ENCODE assay signal across 17 cellular contexts in the genomic region with DNA sequence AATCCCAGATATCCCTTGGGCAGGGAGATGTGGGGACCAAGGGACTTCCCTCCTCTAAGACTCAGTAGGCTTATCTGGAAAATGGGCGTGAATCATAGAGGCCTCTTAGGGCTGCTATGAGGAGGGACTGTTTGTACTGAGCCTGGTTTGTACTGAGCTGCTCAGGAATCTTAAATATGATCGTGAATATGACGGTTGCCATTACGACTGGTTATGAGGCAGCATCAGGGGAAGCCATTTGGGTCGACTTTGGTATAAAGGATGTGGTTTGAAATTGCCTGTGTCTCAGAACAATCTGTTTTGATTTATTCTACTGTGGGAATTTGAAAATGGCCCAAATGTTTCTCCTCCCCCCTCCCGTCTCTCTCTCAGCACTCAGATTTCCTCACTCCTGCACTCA. TPM values are rescaled to one million over a fixed set of nuclear protein-coding genes. Genes with fewer than 3 reads are reported as not detected.
DNase-seq lines count a peak whose midpoint lies in the region; ATAC-seq and TF ChIP-seq lines count a peak whose summit lies in the region.
"Had no signal": no experiment of that assay in that cellular context is flagged by ENCODE, and none has a peak within 500 bp of the region (broad histone marks: within the 10 kb centered on the region; RNA-seq: fewer than 3 reads in every experiment).

No MANE protein-coding gene starts in this region.

- no peaks in the 10 kb centered on the region for H3K9me3 Mint-ChIP-seq in activated T-cell treated with anti-CD3 and anti-CD28 coated beads, Interleukin-2, amount 50 U/mL, for 72 hours
- H3K9me3 Mint-ChIP-seq in stimulated activated naive CD8-positive, alpha-beta T cell treated with anti-CD3 and anti-CD28 coated beads, Interleukin-15, amount 100 ng/mL, for 72 hours, result no peaks in the 10 kb centered on the region

- no peak for TF ChIP-seq EP300 in stomach (IDR thresholded peaks at IDR 0.05)

- WGBS in heart left ventricle, 4 donors, result 46 to 57% (median 54%) methylated on average over 6 of the region's 6 CpGs
- WGBS in stomach, 5 donors, result 55 to 71% (median 67%) methylated on average over 6 of the region's 6 CpGs

- H3K9ac ChIP-seq in adipocyte (ENCODE audit: low read length), result peak overlapping the region; percentile 23

- H3K9me3 ChIP-seq in adipocyte (ENCODE audit: control insufficient read depth, low read length) (no peaks in the 10 kb centered on the region), heart left ventricle (no peaks in the 10 kb centered on the region), stomach (no peaks in the 10 kb centered on the region)
- H3K9me3 ChIP-seq: A549 had no signal

- no peak for DNase-seq in activated T-cell treated with anti-CD3 and anti-CD28 coated beads, Interleukin-2, amount 50 U/mL, for 72 hours
- DNase-seq in activated T-cell treated with anti-CD3 and anti-CD28 coated beads, Interleukin-2, amount 50 U/mL, for 1 hour, result no peak
- DNase-seq in adipocyte (ENCODE audit: low read depth) (peak; percentile 84), heart left ventricle (no peak), stomach (no peak), HEK293T (ENCODE audit: extremely low spot score) (no peak), UCSD-AML1 (lab: John Stamatoyannopoulos, UW; ENCODE audit: unreplicated experiment) (no peak)
- DNase-seq in stimulated activated naive CD8-positive, alpha-beta T cell treated with anti-CD3 and anti-CD28 coated beads, Interleukin-15, amount 100 ng/mL, for 72 hours, result no peak
- DNase-seq: activated naive CD4-positive, alpha-beta T cell; Calu3; NCI-H510A treated with DMSO at 0.1 percent for 48 hours; PC-9; stimulated activated CD4-positive, alpha-beta T cell treated with anti-CD3 and anti-CD28 coated beads, Interleukin-15, amount 100 ng/mL, for 24 hours had no signal

- TF ChIP-seq CTCF in heart left ventricle (IDR thresholded peaks at IDR 0.05), result no peak
- TF ChIP-seq CTCF in stomach (IDR thresholded peaks at IDR 0.05), result no peak

- no peak overlapping the region for H3K27ac Mint-ChIP-seq in activated T-cell treated with anti-CD3 and anti-CD28 coated beads, Interleukin-2, amount 50 U/mL, for 72 hours
- no peak overlapping the region for H3K27ac Mint-ChIP-seq in stimulated activated naive CD8-positive, alpha-beta T cell treated with anti-CD3 and anti-CD28 coated beads, Interleukin-15, amount 100 ng/mL, for 72 hours

- H3K27ac ChIP-seq in heart left ventricle (peak overlapping the region in 10 of 12 donors; percentile 32 to 75 (median 60)), stomach (peak overlapping the region in 4 of 5 donors; percentile 32 to 55 (median 50))
- H3K27ac ChIP-seq: A549, cardiac muscle cell, PC-9, VCaP had no signal

- H3K4me1 ChIP-seq in adipocyte (ENCODE audit: control insufficient read depth, insufficient read depth, low read length), result peaks cover 39% of the 10 kb centered on the region
- peaks cover 0 to 83% (median 50%) of the 10 kb centered on the region in 12 donors for H3K4me1 ChIP-seq in heart left ventricle
- H3K4me1 ChIP-seq in stomach, result peaks cover 0 to 77% (median 23%) of the 10 kb centered on the region in 4 donors
- H3K4me1 ChIP-seq: A549 had no signal

- peak in 1 of 2 donors; percentile 30 for ATAC-seq in activated T-cell treated with anti-CD3 and anti-CD28 coated beads, Interleukin-2, amount 50 U/mL, for 72 hours (replicated peaks in 1 of 2)
- peak in 3 of 4 donors; percentile 7 to 31 (median 13) for ATAC-seq in heart left ventricle
- no peak for ATAC-seq in stimulated activated naive CD8-positive, alpha-beta T cell treated with anti-CD3 and anti-CD28 coated beads, Interleukin-15, amount 100 ng/mL, for 72 hours
- ATAC-seq: A549 had no signal

- H3K4me3 ChIP-seq in adipocyte (ENCODE audit: low read length), result no peak overlapping the region
- H3K4me3 ChIP-seq in heart left ventricle, result no peak overlapping the region
- H3K4me3 ChIP-seq in stomach, result no peak overlapping the region
- H3K4me3 ChIP-seq: A549, cardiac muscle cell, PC-9 had no signal

- no peaks in the 10 kb centered on the region for H3K36me3 Mint-ChIP-seq in activated T-cell treated with anti-CD3 and anti-CD28 coated beads, Interleukin-2, amount 50 U/mL, for 72 hours (ENCODE audit: insufficient read depth in 2 of 2)

- CTCF ChIA-PET in HEK293T (lab: Yijun Ruan, JAX), result interaction anchor here (0.6 kb wide), 1 partner anchor 226 kb away, joined by 10 read pairs; no protein-coding TSS in a partner anchor

- POLR2A ChIA-PET in HEK293T (lab: Yijun Ruan, JAX), result no interaction called here

- peaks cover 33% of the 10 kb centered on the region for H3K4me1 Mint-ChIP-seq in activated T-cell treated with anti-CD3 and anti-CD28 coated beads, Interleukin-2, amount 50 U/mL, for 72 hours (ENCODE audit: low read depth)
- H3K4me1 Mint-ChIP-seq in stimulated activated naive CD8-positive, alpha-beta T cell treated with anti-CD3 and anti-CD28 coated beads, Interleukin-15, amount 100 ng/mL, for 72 hours, result peaks cover 16% of the 10 kb centered on the region

- H3K27me3 ChIP-seq in adipocyte (replicated peaks; ENCODE audit: control insufficient read depth, insufficient read depth, low read length), result no peaks in the 10 kb centered on the region
- no peaks in the 10 kb centered on the region for H3K27me3 ChIP-seq in heart left ventricle
- H3K27me3 ChIP-seq in stomach, result no peaks in the 10 kb centered on the region
- H3K27me3 ChIP-seq: cardiac muscle cell had no signal

- TF ChIP-seq POLR2A in heart left ventricle (IDR thresholded peaks at IDR 0.05), result no peak
- TF ChIP-seq POLR2A in stomach (IDR thresholded peaks at IDR 0.05), result no peak

- H3K27me3 Mint-ChIP-seq in activated T-cell treated with anti-CD3 and anti-CD28 coated beads, Interleukin-2, amount 50 U/mL, for 72 hours (ENCODE audit: low read depth), result no peaks in the 10 kb centered on the region
- peaks cover 7% of the 10 kb centered on the region for H3K27me3 Mint-ChIP-seq in stimulated activated naive CD8-positive, alpha-beta T cell treated with anti-CD3 and anti-CD28 coated beads, Interleukin-15, amount 100 ng/mL, for 72 hours

- intact Hi-C loops in heart left ventricle (cut with DNase I) (no loop called here), stomach (cut with DNase I; ENCODE audit: low total_unique reads) (no loop called here)

- no peaks in the 10 kb centered on the region for H3K36me3 ChIP-seq in adipocyte (ENCODE audit: control insufficient read depth, insufficient read depth, low read length, severe bottlenecking)
- no peaks in the 10 kb centered on the region for H3K36me3 ChIP-seq in heart left ventricle
- H3K36me3 ChIP-seq in stomach, result no peaks in the 10 kb centered on the region
- H3K36me3 ChIP-seq: cardiac muscle cell had no signal

- H3K4me3 Mint-ChIP-seq in activated T-cell treated with anti-CD3 and anti-CD28 coated beads, Interleukin-2, amount 50 U/mL, for 72 hours, result peak overlapping the region; percentile 7 to 11
- no peak overlapping the region for H3K4me3 Mint-ChIP-seq in stimulated activated naive CD8-positive, alpha-beta T cell treated with anti-CD3 and anti-CD28 coated beads, Interleukin-15, amount 100 ng/mL, for 72 hours

TF ChIP-seq in HEK293T, 16 proteins besides CTCF, POLR2A, EP300 and RAD21:
- TF ChIP-seq LEF1 (IDR thresholded peaks at IDR 0.05; ENCODE audit: borderline replicate concordance) (no peak), FOXA1 (IDR thresholded peaks at IDR 0.05) (no peak), CTBP1 (IDR thresholded peaks at IDR 0.05; ENCODE audit: borderline replicate concordance) (no peak), ELF4 (IDR thresholded peaks at IDR 0.05) (no peak), TARDBP (IDR thresholded peaks at IDR 0.05) (no peak), FOXK2 (IDR thresholded peaks at IDR 0.05) (no peak)

RNA-seq across cellular contexts. Expression of gene TSPAN18, which starts 20.6 kb away (rescaled TPM):
- total RNA-seq in activated T-cell treated with anti-CD3 and anti-CD28 coated beads, Interleukin-2, amount 50 U/mL, for 72 hours, result 1 to 10 TPM; 1.3 to 1.8 TPM
- total RNA-seq in heart left ventricle, result 100 to 1,000 TPM in 4 of 9 donors, 10 to 100 TPM in 5; 47.6 to 151 (median 90.6) TPM
- 10 to 100 TPM; 40.0 to 60.4 TPM for polyA plus RNA-seq in heart left ventricle
- total RNA-seq in stomach, result 10 to 100 TPM in 4 of 5 donors, 1 to 10 TPM in 1; 9.1 to 60.3 (median 25.9) TPM
- 1 to 10 TPM; 2.1 to 6.6 (median 2.3) TPM for polyA plus RNA-seq in stomach
- total RNA-seq: Calu3, HT-29, PC-9 had no signal

Comparison
In these comparisons a context has a peak if more than half of its experiments do, and no peak if none do; other contexts are left out.
1. H3K4me3 Mint-ChIP-seq: peak in activated T-cell treated with anti-CD3 and anti-CD28 coated beads, Interleukin-2, amount 50 U/mL, for 72 hours (2 of 2); none in stimulated activated naive CD8-positive, alpha-beta T cell treated with anti-CD3 and anti-CD28 coated beads, Interleukin-15, amount 100 ng/mL, for 72 hours (0 of 2).